In genomic region chr5:151038801-151039238, GRCh38 we compare ENCODE assay signal across 8 cellular contexts. TPM values are rescaled to one million over a fixed set of nuclear protein-coding genes. Genes with fewer than 3 reads are reported as not detected.
DNase-seq lines count a peak whose midpoint lies in the region; ATAC-seq and TF ChIP-seq lines count a peak whose summit lies in the region.

No MANE protein-coding gene starts in this region.

- intact Hi-C loops in left ventricle myocardium superior (cut with micrococcal nuclease) = no loop called here

- ATAC-seq in left ventricle myocardium superior (peak; percentile 4), HG03432 (IDR thresholded peaks at IDR 0.05; ENCODE audit: unreplicated experiment) (no peak), GM21526 (IDR thresholded peaks at IDR 0.05; ENCODE audit: low FRiP score, unreplicated experiment) (no peak)

- DNase-seq in activated T-cell treated with anti-CD3 and anti-CD28 coated beads, Interleukin-2, amount 50 U/mL, for 48 hours = peak; percentile 45 to 64
- no peak for DNase-seq in left ventricle myocardium superior
- DNase-seq in stimulated activated CD4-positive, alpha-beta T cell treated with anti-CD3 and anti-CD28 coated beads, Interleukin-15, amount 100 ng/mL, for 24 hours = peak; percentile 51
- DNase-seq in activated CD8-positive, alpha-beta memory T cell treated with anti-CD3 and anti-CD28 coated beads, Interleukin-2, amount 50 U/mL, for 4 hours = no peak
- no peak for DNase-seq in 8988T

- TF ChIP-seq POLR2A in GM10847 (IDR thresholded peaks at IDR 0.05; ENCODE audit: extremely low read depth, insufficient read length) = peak; percentile 11

RNA-seq across cellular contexts. Expression of gene GPX3, which starts 18.4 kb away (rescaled TPM):
- total RNA-seq in left ventricle myocardium superior = 537 TPM

RNA-seq across cellular contexts. Expression of gene TNIP1, which starts 42.0 kb away (rescaled TPM):
- total RNA-seq in left ventricle myocardium superior = 137 TPM

Comparison
In these comparisons a context has a peak if more than half of its experiments do, and no peak if none do; other contexts are left out.
1. DNase-seq: peak in activated T-cell treated with anti-CD3 and anti-CD28 coated beads, Interleukin-2, amount 50 U/mL, for 48 hours (2 of 2) and stimulated activated CD4-positive, alpha-beta T cell treated with anti-CD3 and anti-CD28 coated beads, Interleukin-15, amount 100 ng/mL, for 24 hours (single experiment); none in left ventricle myocardium superior (single experiment), activated CD8-positive, alpha-beta memory T cell treated with anti-CD3 and anti-CD28 coated beads, Interleukin-2, amount 50 U/mL, for 4 hours (single experiment) and 8988T (single experiment).